ENCODE assay signal across 8 cellular contexts in genomic region chr2:145744541-145745386, GRCh38.
DNase-seq lines count a peak whose midpoint lies in the region; ATAC-seq and TF ChIP-seq lines count a peak whose summit lies in the region.

No MANE protein-coding gene starts in this region.

- no peak overlapping the region for H3K27ac ChIP-seq in upper lobe of right lung

- no peak overlapping the region for H3K4me3 ChIP-seq in epithelial cell of esophagus (ENCODE audit: low read length)
- H3K4me3 ChIP-seq in upper lobe of right lung: no peak overlapping the region

- ATAC-seq in GM21423 (IDR thresholded peaks at IDR 0.05; ENCODE audit: unreplicated experiment) (peak; percentile 70), HG03565 (IDR thresholded peaks at IDR 0.05; ENCODE audit: unreplicated experiment) (peak; percentile 85), upper lobe of right lung (no peak)

- TF ChIP-seq CTCF in epithelial cell of esophagus (IDR thresholded peaks at IDR 0.05; ENCODE audit: insufficient read depth, low read depth, low read length, missing control alignments) (no peak), upper lobe of right lung (IDR thresholded peaks at IDR 0.05) (no peak)

- peak; percentile 68 for DNase-seq in Daoy (ENCODE audit: low read depth)
- DNase-seq in epithelial cell of esophagus (ENCODE audit: low read depth): peak; percentile 92
- no peak for DNase-seq in GDM1 (lab: John Stamatoyannopoulos, UW)
- DNase-seq in upper lobe of right lung: no peak
- DNase-seq in posterior cingulate gyrus: no peak
- DNase-seq in SHP77 (lab: John Stamatoyannopoulos, UW): no peak

- no peaks in the 10 kb centered on the region for H3K27me3 ChIP-seq in upper lobe of right lung

- intact Hi-C loops in upper lobe of right lung (cut with DNase I): no loop called here
- intact Hi-C loops in posterior cingulate gyrus (cut with DNase I): no loop called here

- no peaks in the 10 kb centered on the region for H3K4me1 ChIP-seq in upper lobe of right lung

- no peaks in the 10 kb centered on the region for H3K9me3 ChIP-seq in upper lobe of right lung

- no peaks in the 10 kb centered on the region for H3K36me3 ChIP-seq in upper lobe of right lung

Comparison
In these comparisons a context has a peak if more than half of its experiments do, and no peak if none do; other contexts are left out.
1. DNase-seq: peak in Daoy (single experiment) and epithelial cell of esophagus (single experiment); none in GDM1 (single experiment), upper lobe of right lung (single experiment), posterior cingulate gyrus (0 of 10) and SHP77 (0 of 2).